Comparison of ENCODE assay signal across 14 cellular contexts in genomic region chr11:27406498-27407354, GRCh38.
"Had no signal": no experiment of that assay in that cellular context is flagged by ENCODE, and none has a peak within 500 bp of the region (broad histone marks: within the 10 kb centered on the region; RNA-seq: fewer than 3 reads in every experiment).

No MANE protein-coding gene starts in this region.

- FAIRE-seq: TTC549 had no signal

- H3K27ac ChIP-seq: epithelial cell of prostate, lower lobe of right lung, ovary, SJSA1, transverse colon had no signal

- H3K4me1 ChIP-seq: SJSA1 had no signal

- H3K4me3 ChIP-seq: lower lobe of right lung, ovary, SJSA1, transverse colon had no signal

- ATAC-seq: lower lobe of right lung; stimulated activated memory B cell treated with anti-CD40 and anti-IgM and Interleukin-4, amounts not matched to agents 10 μg/mL and 1 μg/mL and 100 μg/mL, for 72 hours had no signal

- H3K9me3 ChIP-seq: lower lobe of right lung, ovary, SJSA1, transverse colon had no signal

- H3K36me3 ChIP-seq: lower lobe of right lung, ovary, SJSA1, transverse colon had no signal

- DNase-seq: activated CD4-positive, alpha-beta T cell treated with anti-CD3 and anti-CD28 coated beads, Interleukin-2, amount 10 ng/mL, durations not matched to agents 7 days and 5 days; activated CD8-positive, alpha-beta memory T cell treated with anti-CD3 and anti-CD28 coated beads, Interleukin-2, amount 50 U/mL, for 48 hours; activated gamma-delta T cell treated with Interleukin-2 at 50 U/mL for 16 hours; amygdala; dermis blood vessel endothelial cell; kidney glomerular epithelial cell; lower lobe of right lung; ovary; T-helper 2 cell; transverse colon had no signal

- H3K27me3 ChIP-seq: ovary, SJSA1, transverse colon had no signal
